Comparison of ENCODE assay signal across 2 cellular contexts in the genomic region with DNA sequence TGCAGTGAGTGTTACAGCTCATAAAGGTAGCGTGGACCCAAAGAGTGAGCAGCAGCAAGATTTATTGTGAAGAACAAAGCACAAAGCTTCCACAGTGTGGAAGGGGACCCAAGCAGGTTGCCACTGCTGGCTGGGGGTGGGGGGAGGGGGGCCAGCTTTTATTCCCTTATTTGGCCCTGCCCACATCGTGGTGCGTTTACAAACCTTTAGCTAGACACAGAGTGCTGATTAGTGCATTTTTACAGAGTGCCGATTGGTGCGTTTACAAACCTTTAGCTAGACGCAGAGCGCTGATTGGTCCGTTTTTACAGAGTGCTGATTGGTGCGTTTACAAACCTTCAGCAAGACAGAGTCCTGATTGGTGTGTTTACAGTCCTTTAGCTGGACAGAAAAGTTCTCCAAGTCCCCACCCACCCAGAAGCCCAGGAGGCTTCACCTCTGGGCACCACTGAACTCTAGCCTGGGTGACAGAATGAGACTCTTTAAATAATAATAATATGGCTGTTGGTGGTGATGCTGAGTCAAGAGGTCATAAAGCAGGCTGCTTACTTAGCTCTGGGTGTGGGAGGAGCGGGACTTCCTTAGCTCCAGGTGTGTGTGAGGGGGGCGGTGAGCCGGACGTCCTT.
A peak's percentile ranks its signal among the peaks of the same experiment; 100 is the strongest.
TF ChIP-seq lines count a peak whose summit lies in the region.
"Not testable (repeated sequence)": the region's sequence is repeated elsewhere in the genome, so short reads cannot be mapped to it uniquely, and the experiment has no call there.

No MANE protein-coding gene starts in this region.

TF ChIP-seq in HCT116, 20 proteins besides CTCF, POLR2A, EP300 and RAD21:
- TF ChIP-seq POLR2AphosphoS5 (IDR thresholded peaks at IDR 0.05; ENCODE audit: low read depth, low read length): peak; percentile 51

TF ChIP-seq in K562, 482 proteins besides CTCF, POLR2A, EP300 and RAD21 (continues in another document):
- TF ChIP-seq TEAD4 (IDR thresholded peaks at IDR 0.05; ENCODE audit: low read length) (peak; percentile 81), POLR2AphosphoS5 (IDR thresholded peaks at IDR 0.05; ENCODE audit: control insufficient read depth, insufficient read depth, low read depth, low read length) (peak; percentile 81; the same call in 1 of the 2 replicates), PRDM10 (IDR thresholded peaks at IDR 0.05; ENCODE audit: partially characterized antibody) (peak; percentile 36), FOS (IDR thresholded peaks at IDR 0.05; ENCODE audit: extremely low read depth, insufficient read length) (peak; percentile 75), ZEB2 (IDR thresholded peaks at IDR 0.05) (peak; percentile 64), MAFK (IDR thresholded peaks at IDR 0.05; ENCODE audit: low read length) (peak; percentile 64), MTA3 (IDR thresholded peaks at IDR 0.05; ENCODE audit: borderline replicate concordance) (peak; percentile 30; the same call in 1 of the 2 replicates), ZNF395 (CRISPR knock-in tag; IDR thresholded peaks at IDR 0.05) (peak; percentile 34), FOXM1 (IDR thresholded peaks at IDR 0.05; ENCODE audit: low read depth) (peak; percentile 77), ZNF445 (CRISPR knock-in tag; IDR thresholded peaks at IDR 0.05; ENCODE audit: low read depth) (0 out of 2 replicates have a peak, but pooled peaks have one; percentile 38), SMARCC2 (IDR thresholded peaks at IDR 0.05; ENCODE audit: low read depth) (peak; percentile 33; the same call in 1 of the 2 replicates), DPF2 (IDR thresholded peaks at IDR 0.05) (peak; percentile 26; the same call in 1 of the 2 replicates), MLLT1 (IDR thresholded peaks at IDR 0.05) (peak in 1 of 2 experiments; percentile 76; a peak in 1 of 4 replicates), TCF3 (CRISPR knock-in tag; IDR thresholded peaks at IDR 0.05) (peak; percentile 71), MYC (IDR thresholded peaks at IDR 0.05; ENCODE audit: low read depth, low read length) (peak; percentile 29; the same call in 1 of the 2 replicates), MYC (CRISPR knock-in tag; IDR thresholded peaks at IDR 0.05; ENCODE audit: borderline replicate concordance, low read depth) (peak; percentile 48; the same call in 1 of the 2 replicates), KDM1A (IDR thresholded peaks at IDR 0.05) (peak in 1 of 2 experiments; percentile 31; a peak in 1 of 4 replicates), ZNF766 (CRISPR knock-in tag; conservative IDR thresholded peaks at IDR 0.05) (peak; percentile 5; the same call in 1 of the 2 replicates), NR2C1 (tag; IDR thresholded peaks at IDR 0.05) (0 out of 2 replicates have a peak, but pooled peaks have one; percentile 11), ARID1B (IDR thresholded peaks at IDR 0.05) (peak; percentile 11), HDAC2 (IDR thresholded peaks at IDR 0.05) (0 out of 2 replicates have a peak, but pooled peaks have one; percentile 36), ASH1L (IDR thresholded peaks at IDR 0.05; ENCODE audit: borderline replicate concordance, low read depth, partially characterized antibody) (peak; percentile 91), NCOR1 (IDR thresholded peaks at IDR 0.05) (peak; percentile 10; the same call in 1 of the 2 replicates), CC2D1A (IDR thresholded peaks at IDR 0.05) (peak; percentile 97), MAFF (IDR thresholded peaks at IDR 0.05; ENCODE audit: low read length) (peak; percentile 66; the same call in 1 of the 2 replicates), NFE2 (IDR thresholded peaks at IDR 0.05; ENCODE audit: low read depth) (peak; percentile 68; the same call in 1 of the 2 replicates), MBD2 (IDR thresholded peaks at IDR 0.05; ENCODE audit: borderline replicate concordance, low read depth) (peak; percentile 76; the same call in 1 of the 2 replicates), TAL1 (IDR thresholded peaks at IDR 0.05) (peak; percentile 41; the same call in 1 of the 2 replicates), FOXA3 (CRISPR knock-in tag; conservative IDR thresholded peaks at IDR 0.05 in 1 of 2, IDR thresholded peaks at IDR 0.05 in 1 of 2) (peak; percentile 35 to 95; a peak in 3 of 4 replicates), ZNF444 (CRISPR knock-in tag; IDR thresholded peaks at IDR 0.05) (peak; percentile 38; the same call in 1 of the 2 replicates)
- TF ChIP-seq TEAD4 (CRISPR knock-in tag; IDR thresholded peaks at IDR 0.05; ENCODE audit: borderline replicate concordance); FOXM1 (CRISPR knock-in tag; IDR thresholded peaks at IDR 0.05; ENCODE audit: low read depth); NR2C1 (IDR thresholded peaks at IDR 0.05): not testable (repeated sequence)
- TF ChIP-seq, protein P1, sequence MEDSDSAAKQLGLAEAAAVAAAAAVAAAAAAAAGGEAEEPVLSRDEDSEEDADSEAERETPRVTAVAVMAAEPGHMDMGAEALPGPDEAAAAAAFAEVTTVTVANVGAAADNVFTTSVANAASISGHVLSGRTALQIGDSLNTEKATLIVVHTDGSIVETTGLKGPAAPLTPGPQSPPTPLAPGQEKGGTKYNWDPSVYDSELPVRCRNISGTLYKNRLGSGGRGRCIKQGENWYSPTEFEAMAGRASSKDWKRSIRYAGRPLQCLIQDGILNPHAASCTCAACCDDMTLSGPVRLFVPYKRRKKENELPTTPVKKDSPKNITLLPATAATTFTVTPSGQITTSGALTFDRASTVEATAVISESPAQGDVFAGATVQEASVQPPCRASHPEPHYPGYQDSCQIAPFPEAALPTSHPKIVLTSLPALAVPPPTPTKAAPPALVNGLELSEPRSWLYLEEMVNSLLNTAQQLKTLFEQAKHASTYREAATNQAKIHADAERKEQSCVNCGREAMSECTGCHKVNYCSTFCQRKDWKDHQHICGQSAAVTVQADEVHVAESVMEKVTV (CRISPR knock-in tag; IDR thresholded peaks at IDR 0.05): 0 out of 2 replicates have a peak, but pooled peaks have one; percentile 5
- TF ChIP-seq, protein P2, sequence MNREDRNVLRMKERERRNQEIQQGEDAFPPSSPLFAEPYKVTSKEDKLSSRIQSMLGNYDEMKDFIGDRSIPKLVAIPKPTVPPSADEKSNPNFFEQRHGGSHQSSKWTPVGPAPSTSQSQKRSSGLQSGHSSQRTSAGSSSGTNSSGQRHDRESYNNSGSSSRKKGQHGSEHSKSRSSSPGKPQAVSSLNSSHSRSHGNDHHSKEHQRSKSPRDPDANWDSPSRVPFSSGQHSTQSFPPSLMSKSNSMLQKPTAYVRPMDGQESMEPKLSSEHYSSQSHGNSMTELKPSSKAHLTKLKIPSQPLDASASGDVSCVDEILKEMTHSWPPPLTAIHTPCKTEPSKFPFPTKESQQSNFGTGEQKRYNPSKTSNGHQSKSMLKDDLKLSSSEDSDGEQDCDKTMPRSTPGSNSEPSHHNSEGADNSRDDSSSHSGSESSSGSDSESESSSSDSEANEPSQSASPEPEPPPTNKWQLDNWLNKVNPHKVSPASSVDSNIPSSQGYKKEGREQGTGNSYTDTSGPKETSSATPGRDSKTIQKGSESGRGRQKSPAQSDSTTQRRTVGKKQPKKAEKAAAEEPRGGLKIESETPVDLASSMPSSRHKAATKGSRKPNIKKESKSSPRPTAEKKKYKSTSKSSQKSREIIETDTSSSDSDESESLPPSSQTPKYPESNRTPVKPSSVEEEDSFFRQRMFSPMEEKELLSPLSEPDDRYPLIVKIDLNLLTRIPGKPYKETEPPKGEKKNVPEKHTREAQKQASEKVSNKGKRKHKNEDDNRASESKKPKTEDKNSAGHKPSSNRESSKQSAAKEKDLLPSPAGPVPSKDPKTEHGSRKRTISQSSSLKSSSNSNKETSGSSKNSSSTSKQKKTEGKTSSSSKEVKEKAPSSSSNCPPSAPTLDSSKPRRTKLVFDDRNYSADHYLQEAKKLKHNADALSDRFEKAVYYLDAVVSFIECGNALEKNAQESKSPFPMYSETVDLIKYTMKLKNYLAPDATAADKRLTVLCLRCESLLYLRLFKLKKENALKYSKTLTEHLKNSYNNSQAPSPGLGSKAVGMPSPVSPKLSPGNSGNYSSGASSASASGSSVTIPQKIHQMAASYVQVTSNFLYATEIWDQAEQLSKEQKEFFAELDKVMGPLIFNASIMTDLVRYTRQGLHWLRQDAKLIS (CRISPR knock-in tag; IDR thresholded peaks at IDR 0.05): 0 out of 2 replicates have a peak, but pooled peaks have one; percentile 36
- TF ChIP-seq, protein P3, sequence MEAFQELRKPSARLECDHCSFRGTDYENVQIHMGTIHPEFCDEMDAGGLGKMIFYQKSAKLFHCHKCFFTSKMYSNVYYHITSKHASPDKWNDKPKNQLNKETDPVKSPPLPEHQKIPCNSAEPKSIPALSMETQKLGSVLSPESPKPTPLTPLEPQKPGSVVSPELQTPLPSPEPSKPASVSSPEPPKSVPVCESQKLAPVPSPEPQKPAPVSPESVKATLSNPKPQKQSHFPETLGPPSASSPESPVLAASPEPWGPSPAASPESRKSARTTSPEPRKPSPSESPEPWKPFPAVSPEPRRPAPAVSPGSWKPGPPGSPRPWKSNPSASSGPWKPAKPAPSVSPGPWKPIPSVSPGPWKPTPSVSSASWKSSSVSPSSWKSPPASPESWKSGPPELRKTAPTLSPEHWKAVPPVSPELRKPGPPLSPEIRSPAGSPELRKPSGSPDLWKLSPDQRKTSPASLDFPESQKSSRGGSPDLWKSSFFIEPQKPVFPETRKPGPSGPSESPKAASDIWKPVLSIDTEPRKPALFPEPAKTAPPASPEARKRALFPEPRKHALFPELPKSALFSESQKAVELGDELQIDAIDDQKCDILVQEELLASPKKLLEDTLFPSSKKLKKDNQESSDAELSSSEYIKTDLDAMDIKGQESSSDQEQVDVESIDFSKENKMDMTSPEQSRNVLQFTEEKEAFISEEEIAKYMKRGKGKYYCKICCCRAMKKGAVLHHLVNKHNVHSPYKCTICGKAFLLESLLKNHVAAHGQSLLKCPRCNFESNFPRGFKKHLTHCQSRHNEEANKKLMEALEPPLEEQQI (IDR thresholded peaks at IDR 0.05): peak; percentile 98
- TF ChIP-seq, protein P4, sequence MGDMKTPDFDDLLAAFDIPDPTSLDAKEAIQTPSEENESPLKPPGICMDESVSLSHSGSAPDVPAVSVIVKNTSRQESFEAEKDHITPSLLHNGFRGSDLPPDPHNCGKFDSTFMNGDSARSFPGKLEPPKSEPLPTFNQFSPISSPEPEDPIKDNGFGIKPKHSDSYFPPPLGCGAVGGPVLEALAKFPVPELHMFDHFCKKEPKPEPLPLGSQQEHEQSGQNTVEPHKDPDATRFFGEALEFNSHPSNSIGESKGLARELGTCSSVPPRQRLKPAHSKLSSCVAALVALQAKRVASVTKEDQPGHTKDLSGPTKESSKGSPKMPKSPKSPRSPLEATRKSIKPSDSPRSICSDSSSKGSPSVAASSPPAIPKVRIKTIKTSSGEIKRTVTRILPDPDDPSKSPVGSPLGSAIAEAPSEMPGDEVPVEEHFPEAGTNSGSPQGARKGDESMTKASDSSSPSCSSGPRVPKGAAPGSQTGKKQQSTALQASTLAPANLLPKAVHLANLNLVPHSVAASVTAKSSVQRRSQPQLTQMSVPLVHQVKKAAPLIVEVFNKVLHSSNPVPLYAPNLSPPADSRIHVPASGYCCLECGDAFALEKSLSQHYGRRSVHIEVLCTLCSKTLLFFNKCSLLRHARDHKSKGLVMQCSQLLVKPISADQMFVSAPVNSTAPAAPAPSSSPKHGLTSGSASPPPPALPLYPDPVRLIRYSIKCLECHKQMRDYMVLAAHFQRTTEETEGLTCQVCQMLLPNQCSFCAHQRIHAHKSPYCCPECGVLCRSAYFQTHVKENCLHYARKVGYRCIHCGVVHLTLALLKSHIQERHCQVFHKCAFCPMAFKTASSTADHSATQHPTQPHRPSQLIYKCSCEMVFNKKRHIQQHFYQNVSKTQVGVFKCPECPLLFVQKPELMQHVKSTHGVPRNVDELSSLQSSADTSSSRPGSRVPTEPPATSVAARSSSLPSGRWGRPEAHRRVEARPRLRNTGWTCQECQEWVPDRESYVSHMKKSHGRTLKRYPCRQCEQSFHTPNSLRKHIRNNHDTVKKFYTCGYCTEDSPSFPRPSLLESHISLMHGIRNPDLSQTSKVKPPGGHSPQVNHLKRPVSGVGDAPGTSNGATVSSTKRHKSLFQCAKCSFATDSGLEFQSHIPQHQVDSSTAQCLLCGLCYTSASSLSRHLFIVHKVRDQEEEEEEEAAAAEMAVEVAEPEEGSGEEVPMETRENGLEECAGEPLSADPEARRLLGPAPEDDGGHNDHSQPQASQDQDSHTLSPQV (IDR thresholded peaks at IDR 0.05): 0 out of 2 replicates have a peak, but pooled peaks have one; percentile 12
